15 cellular contexts compared by ENCODE assay signal in genomic region chr20:2838847-2839671, GRCh38. TPM values are rescaled to one million over a fixed set of nuclear protein-coding genes. Genes with fewer than 3 reads are reported as not detected.
DNase-seq lines count a peak whose midpoint lies in the region; ATAC-seq and TF ChIP-seq lines count a peak whose summit lies in the region.
"Had no signal": no experiment of that assay in that cellular context is flagged by ENCODE, and none has a peak within 500 bp of the region (broad histone marks: within the 10 kb centered on the region; RNA-seq: fewer than 3 reads in every experiment).

No MANE protein-coding gene starts in this region.

- H2BK5ac ChIP-seq in IMR-90 (ENCODE audit: low read depth, low read length, poor library complexity, severe bottlenecking) (no peak overlapping the region), neuronal stem cell (ENCODE audit: low read length) (no peak overlapping the region)

- H3K18ac ChIP-seq in IMR-90 (ENCODE audit: low read depth, low read length) (no peak overlapping the region), neuronal stem cell (ENCODE audit: low read length) (no peak overlapping the region)

- H3K14ac ChIP-seq in IMR-90 (replicated peaks; ENCODE audit: low read depth, low read length) (no peak overlapping the region), neuronal stem cell (ENCODE audit: low read length) (no peak overlapping the region)

- peak overlapping the region; percentile 14; the same call in 1 of the 2 replicates for H2BK20ac ChIP-seq in IMR-90 (ENCODE audit: low read depth, low read length)

- H2BK12ac ChIP-seq in neuronal stem cell (ENCODE audit: low read length), result no peak overlapping the region

- H4K91ac ChIP-seq in IMR-90 (ENCODE audit: insufficient read depth, low read depth, low read length) (no peak overlapping the region), neuronal stem cell (ENCODE audit: low read depth, low read length, poor library complexity) (no peak overlapping the region)

- H3K27ac ChIP-seq in IMR-90 (ENCODE audit: insufficient read depth, low read length) (no peak overlapping the region), neuronal stem cell (replicated peaks; ENCODE audit: low read length) (no peak overlapping the region)
- H3K27ac ChIP-seq: SJCRH30 had no signal

- H3K27me3 Mint-ChIP-seq in T-helper 2 cell treated with Interferon-gamma antibody and Interleukin-4, amounts not matched to agents 5 μg/mL and 100 μg/mL, for 36 hours (ENCODE audit: low read depth), result no peaks in the 10 kb centered on the region
- H3K27me3 Mint-ChIP-seq in central memory CD8-positive, alpha-beta T cell, result no peaks in the 10 kb centered on the region

- H3K4me2 ChIP-seq in IMR-90 (ENCODE audit: low read depth, low read length) (no peak overlapping the region), neuronal stem cell (ENCODE audit: insufficient read depth, low read length, poor library complexity, severe bottlenecking) (no peak overlapping the region)

- no peak overlapping the region for H2BK120ac ChIP-seq in IMR-90 (ENCODE audit: low read depth, low read length)
- H2BK120ac ChIP-seq in neuronal stem cell (ENCODE audit: low read depth, low read length), result no peak overlapping the region

- no peak for ATAC-seq in IMR-90 (ENCODE audit: low read depth)
- ATAC-seq in central memory CD8-positive, alpha-beta T cell (replicated peaks; ENCODE audit: extremely low read depth, poor library complexity, severe bottlenecking), result no peak
- no peak for ATAC-seq in GM19467 (IDR thresholded peaks at IDR 0.05; ENCODE audit: unreplicated experiment)

- intact Hi-C loops in IMR-90 (cut with micrococcal nuclease), result no loop called here

- H3K36me3 Mint-ChIP-seq in T-helper 2 cell treated with Interferon-gamma antibody and Interleukin-4, amounts not matched to agents 5 μg/mL and 100 μg/mL, for 36 hours (ENCODE audit: low read depth), result peaks cover 11% of the 10 kb centered on the region
- peaks cover 12% of the 10 kb centered on the region for H3K36me3 Mint-ChIP-seq in central memory CD8-positive, alpha-beta T cell (ENCODE audit: insufficient read depth)

- H3K27me3 ChIP-seq in IMR-90 (ENCODE audit: control insufficient read depth, insufficient read depth, low read length), result no peaks in the 10 kb centered on the region
- no peaks in the 10 kb centered on the region for H3K27me3 ChIP-seq in neuronal stem cell (ENCODE audit: control insufficient read depth in 3 of 3, insufficient read depth in 3 of 3, low read depth in 1 of 3, low read length in 3 of 3)
- H3K27me3 ChIP-seq: SJCRH30, vagina had no signal

- H2AFZ ChIP-seq in IMR-90 (replicated peaks; ENCODE audit: low read length, poor library complexity), result no peak overlapping the region
- H2AFZ ChIP-seq in neuronal stem cell (ENCODE audit: low read length), result no peak overlapping the region

- TF ChIP-seq RAD21 in IMR-90 (IDR thresholded peaks at IDR 0.05; ENCODE audit: low read length), result no peak

- no peak for DNase-seq in T-helper 2 cell treated with Interferon-gamma antibody and Interleukin-4, amounts not matched to agents 5 μg/mL and 100 μg/mL, for 36 hours (ENCODE audit: low spot score)
- DNase-seq in T-helper 2 cell (no peak), IMR-90 (no peak), neuronal stem cell (ENCODE audit: low spot score) (no peak), NCI-H526 (lab: John Stamatoyannopoulos, UW) (no peak)
- no peak for DNase-seq in central memory CD8-positive, alpha-beta T cell (ENCODE audit: low spot score in 2 of 2)
- DNase-seq in stimulated activated naive CD4-positive, alpha-beta T cell treated with Interleukin-2 at 50 U/mL for 16 hours (lab: John Stamatoyannopoulos, UW), result no peak
- DNase-seq: kidney glomerular epithelial cell, SJCRH30 had no signal

- H4K5ac ChIP-seq in IMR-90 (ENCODE audit: low read depth, low read length), result no peak overlapping the region

- peak overlapping the region; percentile 81 for H3K27ac Mint-ChIP-seq in T-helper 2 cell treated with Interferon-gamma antibody and Interleukin-4, amounts not matched to agents 5 μg/mL and 100 μg/mL, for 36 hours
- peak overlapping the region; percentile 77 for H3K27ac Mint-ChIP-seq in central memory CD8-positive, alpha-beta T cell (ENCODE audit: low read depth)

- peaks cover 26% of the 10 kb centered on the region for H3K36me3 ChIP-seq in IMR-90 (ENCODE audit: control insufficient read depth, insufficient read depth, low read length)
- peaks cover 13 to 45% of the 10 kb centered on the region in 2 donors for H3K36me3 ChIP-seq in neuronal stem cell (replicated peaks in 1 of 2; ENCODE audit: control insufficient read depth in 2 of 2, insufficient read depth in 2 of 2, low read length in 2 of 2)
- H3K36me3 ChIP-seq: SJCRH30 had no signal

- in situ Hi-C loops in IMR-90 (cut with MboI; ENCODE audit: low sequenced_read_pairs), result loop anchor here (25.0 kb wide), 1 partner anchor 327 kb away; the partner anchor contains the start of gene ZNF343

- H3K4me1 Mint-ChIP-seq in T-helper 2 cell treated with Interferon-gamma antibody and Interleukin-4, amounts not matched to agents 5 μg/mL and 100 μg/mL, for 36 hours (ENCODE audit: low read depth), result peaks cover 10% of the 10 kb centered on the region
- peaks cover 21% of the 10 kb centered on the region for H3K4me1 Mint-ChIP-seq in central memory CD8-positive, alpha-beta T cell

- no peaks in the 10 kb centered on the region for H4K20me1 ChIP-seq in IMR-90 (ENCODE audit: insufficient read depth, low read length)

- H3K23ac ChIP-seq in IMR-90 (ENCODE audit: low read depth, low read length) (0 out of 2 replicates have a peak overlapping the region, but pooled peaks have one; percentile 33), neuronal stem cell (ENCODE audit: low read depth, low read length, poor library complexity) (no peak overlapping the region)

- no peak for TF ChIP-seq CTCF in IMR-90 (conservative IDR thresholded peaks at IDR 0.05; ENCODE audit: low read depth, low read length)

- peak overlapping the region; percentile 83 for H2AK5ac ChIP-seq in IMR-90 (ENCODE audit: low read depth, low read length)
- H2AK5ac ChIP-seq in neuronal stem cell (ENCODE audit: low read depth, low read length), result peak overlapping the region; percentile 12

- H2BK15ac ChIP-seq in IMR-90 (ENCODE audit: low read depth, low read length), result no peak overlapping the region
- H2BK15ac ChIP-seq in neuronal stem cell (ENCODE audit: low read length), result no peak overlapping the region

- H3K9ac ChIP-seq in IMR-90 (ENCODE audit: low read depth, low read length) (no peak overlapping the region), neuronal stem cell (ENCODE audit: low read depth, low read length, poor library complexity) (no peak overlapping the region)

- peak overlapping the region; percentile 100 for H2AK9ac ChIP-seq in IMR-90 (replicated peaks; ENCODE audit: low read depth, low read length, poor library complexity)

- H3K4me3 ChIP-seq in IMR-90 (ENCODE audit: insufficient read depth, low read depth, low read length) (no peak overlapping the region), neuronal stem cell (ENCODE audit: low read length in 2 of 2) (no peak overlapping the region)

- peak overlapping the region; percentile 81 for H3K4me3 Mint-ChIP-seq in T-helper 2 cell treated with Interferon-gamma antibody and Interleukin-4, amounts not matched to agents 5 μg/mL and 100 μg/mL, for 36 hours
- H3K4me3 Mint-ChIP-seq in central memory CD8-positive, alpha-beta T cell, result peak overlapping the region; percentile 81

- CTCF ChIA-PET in IMR-90 (lab: Yijun Ruan, JAX), result no interaction called here

- no TSS peak for BruUV-seq in IMR-90 (replicated peaks; lab: Mats Ljungman, UMichigan)

- peaks cover 28 to 49% of the 10 kb centered on the region in 2 experiments for H3K79me1 ChIP-seq in IMR-90 (ENCODE audit: low read depth in 1 of 2, low read length in 2 of 2)
- H3K79me1 ChIP-seq in neuronal stem cell (ENCODE audit: low read depth, low read length), result peaks cover 3% of the 10 kb centered on the region

- dilution Hi-C loops in IMR-90 (cut with HindIII; ENCODE audit: low sequenced_read_pairs, unreplicated experiment), result no loop called here

- H3K4ac ChIP-seq in IMR-90 (ENCODE audit: low read depth, low read length) (peak overlapping the region; percentile 58), neuronal stem cell (ENCODE audit: low read length) (no peak overlapping the region)

- H3K9me1 ChIP-seq in IMR-90 (ENCODE audit: insufficient read depth, low read length), result peaks cover 25% of the 10 kb centered on the region

- POLR2A ChIA-PET in IMR-90 (lab: Charles Lee; ENCODE audit: unreplicated experiment), result interaction anchor here (0.6 kb wide), 1 partner anchor 1179 kb away, joined by 3 read pairs; no protein-coding TSS in a partner anchor

- H3K4me1 ChIP-seq in IMR-90 (ENCODE audit: control insufficient read depth, insufficient read depth, low read length), result peaks cover 8% of the 10 kb centered on the region
- H3K4me1 ChIP-seq in neuronal stem cell (ENCODE audit: control insufficient read depth in 2 of 2, insufficient read depth in 1 of 2, low read depth in 1 of 2, low read length in 2 of 2), result peaks cover 7 to 12% of the 10 kb centered on the region in 2 donors
- H3K4me1 ChIP-seq: SJCRH30 had no signal

- 100% methylated on average over 5 of the region's 15 CpGs; no CpG with 5 or more reads in 1 of the 2 experiments for WGBS in IMR-90 (ENCODE audit: extremely low coverage in 2 of 2, insufficient read length in 1 of 2), 2 experiments
- no CpG with 5 or more reads among the region's 15 CpGs for WGBS in neuronal stem cell (ENCODE audit: extremely low coverage in 2 of 2, insufficient read length in 2 of 2, insufficient replicate concordance in 1 of 2), 2 donors

- no peak for TF ChIP-seq POLR2A in IMR-90 (IDR thresholded peaks at IDR 0.05; ENCODE audit: low read depth, low read length)

- no peaks in the 10 kb centered on the region for H3K9me3 Mint-ChIP-seq in T-helper 2 cell treated with Interferon-gamma antibody and Interleukin-4, amounts not matched to agents 5 μg/mL and 100 μg/mL, for 36 hours
- no peaks in the 10 kb centered on the region for H3K9me3 Mint-ChIP-seq in central memory CD8-positive, alpha-beta T cell

- no peak overlapping the region for H3K56ac ChIP-seq in IMR-90 (ENCODE audit: extremely low read depth, insufficient read depth, low read length)

- H3K9me3 ChIP-seq in IMR-90 (ENCODE audit: control insufficient read depth, insufficient read depth, low read length), result no peaks in the 10 kb centered on the region
- H3K9me3 ChIP-seq in neuronal stem cell (replicated peaks in 1 of 2; ENCODE audit: control insufficient read depth in 2 of 2, insufficient read depth in 1 of 2, low read depth in 1 of 2, low read length in 2 of 2), result peaks cover 0 to 4% of the 10 kb centered on the region in 2 donors
- H3K9me3 ChIP-seq: SJCRH30, vagina had no signal

- H4K8ac ChIP-seq in IMR-90 (ENCODE audit: low read depth in 2 of 2, low read length in 2 of 2), result peak overlapping the region; percentile 97 to 99; a peak in 2 of 4 replicates
- H4K8ac ChIP-seq in neuronal stem cell (ENCODE audit: low read depth, low read length), result no peak overlapping the region

RNA-seq across cellular contexts. Expression of gene PCED1A, which starts 1.4 kb away (rescaled TPM):
- 8.1 and 9.7 TPM in 2 replicates for total RNA-seq in IMR-90 (2012; rRNA removed)
- polyA plus RNA-seq in IMR-90 (2012; rRNA removed), result 33.4 and 37.0 TPM in 2 replicates
- 17.0 and 26.1 TPM in 2 replicates for polyA plus RNA-seq in IMR-90 (2012; cell fraction: cytosol; rRNA removed)
- polyA plus RNA-seq in IMR-90 (2012; cell fraction: nucleus; rRNA removed; ENCODE audit: low replicate concordance), result 242 and 445 TPM in 2 replicates
- polyA plus RNA-seq in neuronal stem cell (2013, experiment 1 of 2), result 61.0 TPM
- 61.2 TPM for polyA plus RNA-seq in neuronal stem cell (2013, experiment 2 of 2)

RNA-seq across cellular contexts. Expression of gene VPS16, which starts 1.5 kb away (rescaled TPM):
- total RNA-seq in IMR-90 (2012; rRNA removed), result 41.7 and 48.0 TPM in 2 replicates
- 37.6 and 38.7 TPM in 2 replicates for polyA plus RNA-seq in IMR-90 (2012; rRNA removed)
- 23.6 and 24.8 TPM in 2 replicates for polyA plus RNA-seq in IMR-90 (2012; cell fraction: cytosol; rRNA removed)
- polyA plus RNA-seq in IMR-90 (2012; cell fraction: nucleus; rRNA removed; ENCODE audit: low replicate concordance), result 201 and 203 TPM in 2 replicates
- 19.8 TPM for polyA plus RNA-seq in neuronal stem cell (2013, experiment 1 of 2)
- 18.6 TPM for polyA plus RNA-seq in neuronal stem cell (2013, experiment 2 of 2)

RNA-seq across cellular contexts. Expression of gene TMEM239, which starts 22.9 kb away (rescaled TPM):
- not detected in 2 replicates for total RNA-seq in IMR-90 (2012; rRNA removed)
- 0.32 TPM in 1 of 2 replicates, not detected in the other for polyA plus RNA-seq in IMR-90 (2012; rRNA removed)
- 0.09 and 0.11 TPM in 2 replicates for polyA plus RNA-seq in IMR-90 (2012; cell fraction: cytosol; rRNA removed)
- 0.92 and 1.0 TPM in 2 replicates for polyA plus RNA-seq in IMR-90 (2012; cell fraction: nucleus; rRNA removed; ENCODE audit: low replicate concordance)
- not detected for polyA plus RNA-seq in neuronal stem cell (2013, experiment 1 of 2)
- not detected for polyA plus RNA-seq in neuronal stem cell (2013, experiment 2 of 2)
- total RNA-seq: A172; activated CD8-positive, alpha-beta memory T cell treated with anti-CD3 and anti-CD28 coated beads for 36 hours; cardiac septum; H4; SJCRH30; vagina had no signal

RNA-seq across cellular contexts. Expression of gene C20orf141, which starts 24.3 kb away (rescaled TPM):
- total RNA-seq in IMR-90 (2012; rRNA removed), result 0.36 TPM in 1 of 2 replicates, not detected in the other
- polyA plus RNA-seq in IMR-90 (2012; rRNA removed), result 0.53 and 0.91 TPM in 2 replicates
- polyA plus RNA-seq in IMR-90 (2012; cell fraction: cytosol; rRNA removed), result 1.5 TPM in 1 of 2 replicates, not detected in the other
- polyA plus RNA-seq in IMR-90 (2012; cell fraction: nucleus; rRNA removed; ENCODE audit: low replicate concordance), result 0.72 and 1.3 TPM in 2 replicates
- not detected for polyA plus RNA-seq in neuronal stem cell (2013, experiment 1 of 2)
- polyA plus RNA-seq in neuronal stem cell (2013, experiment 2 of 2), result not detected
- total RNA-seq: A172; activated CD8-positive, alpha-beta memory T cell treated with anti-CD3 and anti-CD28 coated beads for 36 hours; cardiac septum; H4; SJCRH30; vagina had no signal

RNA-seq across cellular contexts. Expression of gene PTPRA, which starts 34.2 kb away (rescaled TPM):
- total RNA-seq in IMR-90 (2012; rRNA removed), result 44.4 and 50.0 TPM in 2 replicates
- polyA plus RNA-seq in IMR-90 (2012; rRNA removed), result 34.3 and 35.0 TPM in 2 replicates
- 23.7 and 26.0 TPM in 2 replicates for polyA plus RNA-seq in IMR-90 (2012; cell fraction: cytosol; rRNA removed)
- polyA plus RNA-seq in IMR-90 (2012; cell fraction: nucleus; rRNA removed; ENCODE audit: low replicate concordance), result 27.8 and 64.5 TPM in 2 replicates
- polyA plus RNA-seq in neuronal stem cell (2013, experiment 1 of 2), result 149 TPM
- polyA plus RNA-seq in neuronal stem cell (2013, experiment 2 of 2), result 143 TPM
